Comparison of ENCODE assay signal across 8 cellular contexts in genomic region chr22:46149493-46149997, GRCh38. TPM values are rescaled to one million over a fixed set of nuclear protein-coding genes. Genes with fewer than 3 reads are reported as not detected.
A peak's percentile ranks its signal among the peaks of the same experiment; 100 is the strongest.
DNase-seq lines count a peak whose midpoint lies in the region; ATAC-seq, FAIRE-seq and TF ChIP-seq lines count a peak whose summit lies in the region.

No MANE protein-coding gene starts in this region.

- no peaks in the 10 kb centered on the region for H3K36me3 ChIP-seq in kidney epithelial cell (ENCODE audit: control insufficient read depth, insufficient read depth, low read length)

- peak; percentile 38 for DNase-seq in AG20443 (ENCODE audit: low spot score)
- peak; percentile 34 for DNase-seq in T-helper 9 cell
- DNase-seq in cardiac fibroblast (ENCODE audit: low read depth in 2 of 2): peak in 1 of 2 donors; percentile 38
- no peak for DNase-seq in kidney epithelial cell (ENCODE audit: low read depth)
- peak; percentile 9 to 18 for DNase-seq in stimulated activated CD4-positive, alpha-beta T cell treated with anti-CD3 and anti-CD28 coated beads, Interleukin-15, amount 100 ng/mL, for 1 hour (ENCODE audit: low read depth in 1 of 2, low spot score in 1 of 2)
- no peak for DNase-seq in HTR-8/SVneo (ENCODE audit: insufficient read length, low spot score)

- peaks cover 27% of the 10 kb centered on the region for H3K27me3 ChIP-seq in kidney epithelial cell (ENCODE audit: control insufficient read depth, insufficient read depth, low read length)

- TF ChIP-seq CTCF in cardiac fibroblast (IDR thresholded peaks at IDR 0.05; ENCODE audit: low read depth, low read length) (no peak), kidney epithelial cell (IDR thresholded peaks at IDR 0.05; ENCODE audit: insufficient read depth, low read length, poor library complexity, severe bottlenecking) (no peak)

- peak; percentile 5 for ATAC-seq in HG03097 (IDR thresholded peaks at IDR 0.05; ENCODE audit: low FRiP score, unreplicated experiment)
- ATAC-seq in GM18858 (IDR thresholded peaks at IDR 0.05; ENCODE audit: unreplicated experiment): no peak

- FAIRE-seq in HTR-8/SVneo (lab: Jason Lieb, UNC): no peak

- H3K4me3 ChIP-seq in cardiac fibroblast (replicated peaks in 1 of 2; ENCODE audit: low read depth in 2 of 2, low read length in 2 of 2) (peak overlapping the region; percentile 68 to 90), kidney epithelial cell (ENCODE audit: low read depth, low read length) (peak overlapping the region; percentile 85)

RNA-seq across cellular contexts. Expression of gene PPARA, which starts 0.8 kb away (rescaled TPM):
- total RNA-seq in kidney epithelial cell: 7.9 and 9.3 TPM in 2 replicates

Comparison
In these comparisons a context has a peak if more than half of its experiments do, and no peak if none do; other contexts are left out.
1. DNase-seq: peak in AG20443 (single experiment), T-helper 9 cell (single experiment) and stimulated activated CD4-positive, alpha-beta T cell treated with anti-CD3 and anti-CD28 coated beads, Interleukin-15, amount 100 ng/mL, for 1 hour (2 of 2); none in kidney epithelial cell (single experiment) and HTR-8/SVneo (single experiment).